29 cellular contexts compared by ENCODE assay signal in the genomic region with DNA sequence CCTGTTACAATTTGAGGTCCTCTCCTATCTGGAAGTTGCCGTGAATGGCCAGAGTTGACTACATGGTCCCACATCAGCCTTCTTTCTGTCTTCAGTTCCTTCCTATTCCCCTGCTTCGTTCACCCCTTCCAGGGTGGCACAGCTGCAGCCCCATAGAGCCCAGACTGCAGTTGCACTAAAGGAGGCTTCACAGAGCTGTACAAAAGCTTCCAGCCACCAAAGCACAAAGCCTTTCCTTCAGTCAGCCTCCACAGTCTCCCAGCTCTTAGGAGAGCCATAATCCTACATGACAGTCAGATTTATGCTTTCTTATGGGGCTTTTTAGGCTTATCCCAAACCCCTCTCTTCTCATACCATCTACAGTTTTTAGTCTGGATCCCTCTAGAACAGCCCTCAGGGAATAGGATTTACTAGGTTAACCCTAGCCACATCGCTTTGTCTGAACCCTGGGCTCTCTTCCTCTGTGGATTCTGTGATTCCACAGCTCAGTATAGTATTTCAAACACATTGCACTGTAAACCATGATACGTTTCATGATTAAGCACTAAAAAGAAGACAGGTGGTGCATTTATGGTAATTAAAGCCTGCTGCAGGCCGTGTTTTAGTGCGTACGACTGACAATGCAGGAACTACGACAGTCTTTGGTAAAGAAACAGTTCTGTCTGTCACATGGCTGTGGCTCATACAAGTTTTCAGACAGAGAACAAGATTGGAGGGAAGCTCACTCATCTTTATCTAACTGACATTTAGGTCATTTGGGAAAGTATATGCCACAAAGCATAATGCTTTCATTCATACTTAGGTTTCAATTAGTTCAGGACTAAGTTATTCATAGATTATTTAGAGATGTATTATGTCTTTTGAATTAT.
A peak's percentile ranks its signal among the peaks of the same experiment; 100 is the strongest.
DNase-seq lines count a peak whose midpoint lies in the region.
"Had no signal": no experiment of that assay in that cellular context is flagged by ENCODE, and none has a peak within 500 bp of the region (broad histone marks: within the 10 kb centered on the region; RNA-seq: fewer than 3 reads in every experiment).

No MANE protein-coding gene starts in this region.

- no CpG with 5 or more reads among the region's 8 CpGs for WGBS in neuronal stem cell (ENCODE audit: extremely low coverage in 2 of 2, insufficient read length in 2 of 2, insufficient replicate concordance in 1 of 2), 2 donors

- no peak overlapping the region for H2AFZ ChIP-seq in neuronal stem cell (ENCODE audit: low read length)

- no peak overlapping the region for H3K14ac ChIP-seq in neuronal stem cell (ENCODE audit: low read length)

- H2BK120ac ChIP-seq in neuronal stem cell (ENCODE audit: low read depth, low read length): no peak overlapping the region

- H2BK12ac ChIP-seq in neuronal stem cell (ENCODE audit: low read length): no peak overlapping the region

- no peak overlapping the region for H4K8ac ChIP-seq in neuronal stem cell (ENCODE audit: low read depth, low read length)

- H3K23ac ChIP-seq in neuronal stem cell (ENCODE audit: low read depth, low read length, poor library complexity): no peak overlapping the region

- no peak overlapping the region for H3K4ac ChIP-seq in neuronal stem cell (ENCODE audit: low read length)

- H3K79me1 ChIP-seq in neuronal stem cell (ENCODE audit: low read depth, low read length): no peaks in the 10 kb centered on the region

- in situ Hi-C loops in KBM-7 (cut with MboI; ENCODE audit: low pct_unique_long_range_greater_than_20kb, low sequenced_read_pairs): no loop called here

- no peak overlapping the region for H2AK5ac ChIP-seq in neuronal stem cell (ENCODE audit: low read depth, low read length)

- no peaks in the 10 kb centered on the region for H3K4me1 ChIP-seq in neuronal stem cell (ENCODE audit: control insufficient read depth in 2 of 2, insufficient read depth in 1 of 2, low read depth in 1 of 2, low read length in 2 of 2)
- H3K4me1 ChIP-seq: colonic mucosa, heart right ventricle, lower lobe of right lung, Peyer's patch had no signal

- no peak overlapping the region for H3K4me2 ChIP-seq in neuronal stem cell (ENCODE audit: insufficient read depth, low read length, poor library complexity, severe bottlenecking)

- DNase-seq in DMS 273 (lab: John Stamatoyannopoulos, UW; ENCODE audit: unreplicated experiment) (peak; percentile 85), NCI-H69 (lab: John Stamatoyannopoulos, UW) (peak; percentile 75), medulla oblongata (ENCODE audit: extremely low spot score) (peak; percentile 83), NCI-H2196 treated with DMSO at 0.1 percent for 48 hours (lab: John Stamatoyannopoulos, UW; ENCODE audit: unreplicated experiment) (no peak), KBM-7 (no peak), neuronal stem cell (ENCODE audit: low spot score) (no peak), cerebellum (ENCODE audit: low spot score) (no peak)
- DNase-seq: activated CD4-positive, alpha-beta T cell treated with anti-CD3 and anti-CD28 coated beads for 4 hours; activated effector memory CD4-positive, alpha-beta T cell treated with Interleukin-2 at 50 U/mL for 16 hours; activated T-cell treated with anti-CD3 and anti-CD28 coated beads, Interleukin-2, amount 50 U/mL, for 1 hour; AML-193; colonic mucosa; effector memory CD4-positive, alpha-beta T cell; erythroblast; HCEC 1CT; heart right ventricle; kidney glomerular epithelial cell; lower lobe of right lung; MM.1S; natural killer cell; NCI-H2081 treated with DMSO at 0.1 percent for 48 hours; NCI-H526 treated with DMSO at 0.1 percent for 48 hours; Peyer's patch; SIG-M5; stimulated activated CD4-positive, alpha-beta T cell treated with anti-CD3 and anti-CD28 coated beads, Interleukin-4, amount 100 ng/mL, for 1 hour; T-helper 9 cell; trophoblast cell had no signal

- H3K36me3 ChIP-seq in neuronal stem cell (replicated peaks in 1 of 2; ENCODE audit: control insufficient read depth in 2 of 2, insufficient read depth in 2 of 2, low read length in 2 of 2): no peaks in the 10 kb centered on the region
- H3K36me3 ChIP-seq: colonic mucosa, heart right ventricle, lower lobe of right lung, Peyer's patch had no signal

- H3K18ac ChIP-seq in neuronal stem cell (ENCODE audit: low read length): no peak overlapping the region

- H3K9ac ChIP-seq in neuronal stem cell (ENCODE audit: low read depth, low read length, poor library complexity): no peak overlapping the region

- H3K9me3 ChIP-seq in neuronal stem cell (replicated peaks in 1 of 2; ENCODE audit: control insufficient read depth in 2 of 2, insufficient read depth in 1 of 2, low read depth in 1 of 2, low read length in 2 of 2): no peaks in the 10 kb centered on the region
- H3K9me3 ChIP-seq: colonic mucosa, heart right ventricle, lower lobe of right lung, Peyer's patch had no signal

- H2BK15ac ChIP-seq in neuronal stem cell (ENCODE audit: low read length): no peak overlapping the region

- no peak overlapping the region for H3K4me3 ChIP-seq in neuronal stem cell (ENCODE audit: low read length in 2 of 2)
- H3K4me3 ChIP-seq: colonic mucosa, heart right ventricle, lower lobe of right lung, Peyer's patch had no signal

- no peak overlapping the region for H2BK5ac ChIP-seq in neuronal stem cell (ENCODE audit: low read length)

- H3K27me3 ChIP-seq in neuronal stem cell (ENCODE audit: control insufficient read depth in 3 of 3, insufficient read depth in 3 of 3, low read depth in 1 of 3, low read length in 3 of 3): no peaks in the 10 kb centered on the region
- H3K27me3 ChIP-seq: colonic mucosa, Peyer's patch had no signal

- H3K27ac ChIP-seq in cingulate gyrus (ENCODE audit: low read depth, low read length) (peak overlapping the region; percentile 22), neuronal stem cell (replicated peaks; ENCODE audit: low read length) (no peak overlapping the region)
- H3K27ac ChIP-seq: colonic mucosa, heart right ventricle, lower lobe of right lung, Peyer's patch, VCaP had no signal

- H4K91ac ChIP-seq in neuronal stem cell (ENCODE audit: low read depth, low read length, poor library complexity): no peak overlapping the region

Comparison
In these comparisons a context has a peak if more than half of its experiments do, and no peak if none do; other contexts are left out.
1. DNase-seq: peak in DMS 273 (single experiment), NCI-H69 (single experiment) and medulla oblongata (single experiment); none in NCI-H2196 treated with DMSO at 0.1 percent for 48 hours (single experiment), KBM-7 (single experiment), neuronal stem cell (single experiment) and cerebellum (single experiment).